Comparison of ENCODE assay signal across 9 cellular contexts in the genomic region with DNA sequence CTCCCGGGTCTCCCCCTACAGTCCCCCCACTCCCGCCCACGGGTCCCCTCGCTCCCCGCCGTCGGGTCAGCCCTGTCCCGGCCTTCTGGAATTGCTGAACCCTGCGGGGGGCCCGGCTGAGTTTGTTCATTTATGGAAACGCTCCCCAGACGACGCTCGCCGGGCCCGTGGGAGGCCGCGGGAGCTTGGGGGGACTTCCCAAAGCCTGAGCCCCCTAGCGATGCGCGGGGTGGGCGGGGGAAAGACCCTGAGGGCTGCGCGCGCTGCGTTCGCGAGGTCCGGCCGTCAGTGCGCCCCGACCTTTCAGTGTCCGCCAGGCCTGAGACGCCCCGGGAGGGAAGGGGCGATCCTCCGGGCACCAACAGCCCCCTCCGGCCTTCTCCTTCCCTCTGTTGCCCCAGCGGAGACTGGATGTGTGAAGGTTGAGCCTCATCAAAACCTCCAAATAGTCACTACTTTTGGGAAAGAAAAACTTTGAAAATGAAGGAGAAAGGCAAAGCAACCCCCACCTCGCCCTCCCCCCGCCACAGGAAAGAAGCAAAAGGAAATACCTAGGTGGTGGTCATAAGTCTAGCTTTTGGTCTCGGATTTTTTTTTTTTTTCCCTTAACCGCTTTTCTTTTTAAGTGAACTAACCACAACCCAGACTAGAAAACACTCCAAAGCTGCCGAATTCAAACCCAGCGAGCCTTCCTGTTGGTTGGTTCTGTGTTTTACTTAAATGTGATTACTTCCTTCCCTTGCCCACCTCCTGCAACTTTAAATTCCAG. TPM values are rescaled to one million over a fixed set of nuclear protein-coding genes. Genes with fewer than 3 reads are reported as not detected.
DNase-seq lines count a peak whose midpoint lies in the region; ATAC-seq, FAIRE-seq and TF ChIP-seq lines count a peak whose summit lies in the region.
"Had no signal": no experiment of that assay in that cellular context is flagged by ENCODE, and none has a peak within 500 bp of the region (broad histone marks: within the 10 kb centered on the region; RNA-seq: fewer than 3 reads in every experiment).

No MANE protein-coding gene starts in this region.

- no peak for ATAC-seq in right cardiac atrium
- peak; percentile 59 for ATAC-seq in stimulated activated naive CD8-positive, alpha-beta T cell treated with anti-CD3 and anti-CD28 coated beads, Interleukin-15, amount 100 ng/mL, for 72 hours

- TF ChIP-seq POLR2A in H54 (IDR thresholded peaks at IDR 0.05; ENCODE audit: low read depth, low read length) = no peak

- no peaks in the 10 kb centered on the region for H3K9me3 Mint-ChIP-seq in stimulated activated naive CD8-positive, alpha-beta T cell treated with anti-CD3 and anti-CD28 coated beads, Interleukin-15, amount 100 ng/mL, for 72 hours

- peak overlapping the region in 1 of 2 donors; percentile 31 for H3K27ac Mint-ChIP-seq in stimulated activated naive CD8-positive, alpha-beta T cell treated with anti-CD3 and anti-CD28 coated beads, Interleukin-15, amount 100 ng/mL, for 72 hours

- peak; percentile 71 for DNase-seq in GM10248 (ENCODE audit: extremely low spot score)
- DNase-seq in H7 = no peak
- DNase-seq in WERI-Rb-1 = peak; percentile 70
- peak; percentile 30 to 73 (median 57) for DNase-seq in right cardiac atrium
- peak; percentile 27 to 52 for DNase-seq in stimulated activated naive CD8-positive, alpha-beta T cell treated with anti-CD3 and anti-CD28 coated beads, Interleukin-15, amount 100 ng/mL, for 72 hours
- no peak for DNase-seq in NCI-H2107 (lab: John Stamatoyannopoulos, UW)
- no peak for DNase-seq in middle frontal gyrus (ENCODE audit: extremely low spot score, low spot score)
- no peak for DNase-seq in H54 (ENCODE audit: insufficient read length, low spot score)

- FAIRE-seq in H54 (lab: Jason Lieb, UNC) = no peak

- H3K4me3 Mint-ChIP-seq in stimulated activated naive CD8-positive, alpha-beta T cell treated with anti-CD3 and anti-CD28 coated beads, Interleukin-15, amount 100 ng/mL, for 72 hours = peak overlapping the region; percentile 78 to 79

- POLR2A ChIA-PET in GM10248 (lab: Yijun Ruan, JAX) = interaction anchor here (0.7 kb wide), 1 partner anchor 936 kb away, joined by 8 read pairs; no protein-coding TSS in a partner anchor

- no peak overlapping the region for H3K27ac ChIP-seq in WERI-Rb-1
- no peak overlapping the region for H3K27ac ChIP-seq in right cardiac atrium (ENCODE audit: low read length)
- H3K27ac ChIP-seq: KMS-11 had no signal

- no peaks in the 10 kb centered on the region for H3K9me3 ChIP-seq in WERI-Rb-1 (ENCODE audit: severe bottlenecking)
- H3K9me3 ChIP-seq in right cardiac atrium (ENCODE audit: control insufficient read depth, low read length) = no peaks in the 10 kb centered on the region

- TF ChIP-seq CTCF in GM10248 (IDR thresholded peaks at IDR 0.05; ENCODE audit: control extremely low read depth, extremely low read depth, low read depth, missing control alignments) = no peak
- TF ChIP-seq CTCF in WERI-Rb-1 (IDR thresholded peaks at IDR 0.05; ENCODE audit: low read depth, low read length) = no peak

- peaks cover 87% of the 10 kb centered on the region for H3K27me3 Mint-ChIP-seq in stimulated activated naive CD8-positive, alpha-beta T cell treated with anti-CD3 and anti-CD28 coated beads, Interleukin-15, amount 100 ng/mL, for 72 hours

- intact Hi-C loops in right cardiac atrium (cut with DNase I) = no loop called here

- peaks cover 37% of the 10 kb centered on the region for H3K4me1 Mint-ChIP-seq in stimulated activated naive CD8-positive, alpha-beta T cell treated with anti-CD3 and anti-CD28 coated beads, Interleukin-15, amount 100 ng/mL, for 72 hours

- WGBS in right cardiac atrium = 9% methylated on average over 45 of the region's 45 CpGs

- H3K36me3 ChIP-seq in H7 (replicated peaks; ENCODE audit: control insufficient read depth, insufficient read depth, low read length) = no peaks in the 10 kb centered on the region
- no peaks in the 10 kb centered on the region for H3K36me3 ChIP-seq in WERI-Rb-1

- peaks cover 3% of the 10 kb centered on the region for H3K4me1 ChIP-seq in right cardiac atrium (ENCODE audit: control insufficient read depth, insufficient read depth, low read length)

- H3K27me3 ChIP-seq in H7 (ENCODE audit: control insufficient read depth, insufficient read depth, low read length) (peaks cover 35% of the 10 kb centered on the region), WERI-Rb-1 (ENCODE audit: insufficient read depth, low read depth, severe bottlenecking) (peaks cover 3% of the 10 kb centered on the region), right cardiac atrium (ENCODE audit: control insufficient read depth, insufficient read depth) (no peaks in the 10 kb centered on the region)

- H3K4me3 ChIP-seq in H7 (ENCODE audit: insufficient read depth, low read depth, low read length) (peak overlapping the region; percentile 48), WERI-Rb-1 (ENCODE audit: low read depth, low read length) (peak overlapping the region; percentile 47), right cardiac atrium (ENCODE audit: low read length) (peak overlapping the region; percentile 62)

- CTCF ChIA-PET in GM10248 (lab: Yijun Ruan, JAX) = interaction anchor here (0.6 to 21.6 kb wide), 4 partner anchors 6 to 355 kb away, joined by 3 to 390 read pairs (median 197); a partner anchor contains a TSS

RNA-seq across cellular contexts. Expression of a gene that starts 0.5 kb away (rescaled TPM):
- 0.24 and 0.63 TPM in 2 replicates for total RNA-seq in H7 (2014; rRNA removed; shearing (Covaris generic))
- 10 to 100 TPM in 1 of 4 donors, 1 to 10 TPM in 3; 4.9 to 13.3 (median 7.2) TPM for total RNA-seq in right cardiac atrium
- polyA plus RNA-seq in right cardiac atrium = 6.7 TPM

RNA-seq across cellular contexts. Expression of a gene that starts 37.4 kb away (rescaled TPM):
- total RNA-seq in H7 (2014; rRNA removed; shearing (Covaris generic)) = 11.8 and 12.6 TPM in 2 replicates
- total RNA-seq in right cardiac atrium = 10 to 100 TPM; 24.0 to 42.4 (median 26.2) TPM
- 9.8 TPM for polyA plus RNA-seq in right cardiac atrium

RNA-seq across cellular contexts. Expression of a gene that starts 41.8 kb away (rescaled TPM):
- total RNA-seq in H7 (2014; rRNA removed; shearing (Covaris generic)) = 56.7 and 71.9 TPM in 2 replicates
- 1 to 10 TPM in 3 of 4 donors, under 1 TPM in 1; 0.37 to 6.1 (median 2.7) TPM for total RNA-seq in right cardiac atrium
- 0.54 TPM for polyA plus RNA-seq in right cardiac atrium

Comparison
In these comparisons a context has a peak if more than half of its experiments do, and no peak if none do; other contexts are left out.
1. DNase-seq: peak in GM10248 (single experiment), WERI-Rb-1 (single experiment), right cardiac atrium (3 of 3) and stimulated activated naive CD8-positive, alpha-beta T cell treated with anti-CD3 and anti-CD28 coated beads, Interleukin-15, amount 100 ng/mL, for 72 hours (2 of 2); none in H7 (single experiment), NCI-H2107 (single experiment), middle frontal gyrus (single experiment) and H54 (single experiment).
2. Peak in every context shown above with its lines, with median percentiles within 50 percentile points of each other: H3K4me3 ChIP-seq.